29 cellular contexts compared by ENCODE assay signal in genomic region chr11:134240592-134240991, GRCh38. TPM values are rescaled to one million over a fixed set of nuclear protein-coding genes. Genes with fewer than 3 reads are reported as not detected.
"Had no signal": no experiment of that assay in that cellular context is flagged by ENCODE, and none has a peak within 500 bp of the region (broad histone marks: within the 10 kb centered on the region; RNA-seq: fewer than 3 reads in every experiment).

No MANE protein-coding gene starts in this region.

- H3K4me1 ChIP-seq: stomach, suprapubic skin, thyroid gland, tibial artery, tibial nerve, transverse colon, upper lobe of left lung, upper lobe of right lung, uterus, vagina had no signal

- DNase-seq: stimulated activated CD4-positive, alpha-beta T cell treated with anti-CD3 and anti-CD28 coated beads, Interleukin-2, amount 100 ng/mL, for 48 hours; stimulated activated CD4-positive, alpha-beta T cell treated with anti-CD3 and anti-CD28 coated beads, Interleukin-4, amount 100 ng/mL, for 1 hour; stimulated activated CD4-positive, alpha-beta T cell treated with anti-CD3 and anti-CD28 coated beads, Interleukin-4, amount 100 ng/mL, for 24 hours; stimulated activated CD4-positive, alpha-beta T cell treated with anti-CD3 and anti-CD28 coated beads, Interleukin-4, amount 100 ng/mL, for 4 hours; stimulated activated CD8-positive, alpha-beta memory T cell treated with anti-CD3 and anti-CD28 coated beads, Interleukin-4, amount 100 ng/mL, for 48 hours; stimulated activated naive B cell treated with anti-CD40 and anti-IgM and Interleukin-4, amounts not matched to agents 10 μg/mL and 1 μg/mL and 100 μg/mL, for 72 hours; stimulated activated naive CD4-positive, alpha-beta T cell; stimulated activated naive CD4-positive, alpha-beta T cell treated with Interleukin-2 at 50 U/mL for 16 hours; stimulated activated naive CD8-positive, alpha-beta T cell treated with anti-CD3 and anti-CD28 coated beads, Interleukin-15, amount 100 ng/mL, for 72 hours; stimulated activated naive CD8-positive, alpha-beta T cell treated with anti-CD3 and anti-CD28 coated beads, Interleukin-15, Interleukin-2, amounts not matched to agents 100 U/mL and 50 U/mL, for 24 hours; stomach; substantia nigra; testis; thyroid gland; tibial artery; transverse colon; trophoblast cell; upper lobe of left lung; upper lobe of right lung; uterus had no signal

- H3K27ac ChIP-seq: stomach, suprapubic skin, testis, thoracic aorta, thyroid gland, tibial artery, tibial nerve, transverse colon, upper lobe of left lung, upper lobe of right lung, uterus, vagina had no signal

- ATAC-seq: stimulated activated effector memory CD8-positive, alpha-beta T cell treated with anti-CD3 and anti-CD28 coated beads, Interleukin-12 subunit alpha, Interleukin-12 subunit beta, amount 100 ng/mL, for 72 hours; stimulated activated memory B cell treated with anti-CD40 and anti-IgM and Interleukin-4, amounts not matched to agents 10 μg/mL and 1 μg/mL and 100 μg/mL, for 72 hours; stimulated activated naive B cell treated with anti-CD40 and anti-IgM and Interleukin-4, amounts not matched to agents 10 μg/mL and 1 μg/mL and 100 μg/mL, for 72 hours; stimulated activated naive CD8-positive, alpha-beta T cell treated with anti-CD3 and anti-CD28 coated beads, Interleukin-15, amount 100 ng/mL, for 72 hours; stimulated activated naive CD8-positive, alpha-beta T cell treated with anti-CD3 and anti-CD28 coated beads, Interleukin-15, Interleukin-2, amounts not matched to agents 100 U/mL and 50 U/mL, for 24 hours; upper lobe of right lung had no signal

- H3K27me3 ChIP-seq: stomach, suprapubic skin, testis, thyroid gland, tibial artery, tibial nerve, transverse colon, upper lobe of left lung, upper lobe of right lung, uterus, vagina had no signal

- H3K36me3 ChIP-seq: uterus had no signal

- FAIRE-seq: urothelium cell line had no signal

- H3K9me3 ChIP-seq: stomach, suprapubic skin, testis, thoracic aorta, thyroid gland, tibial artery, tibial nerve, transverse colon, upper lobe of left lung, upper lobe of right lung, uterus, vagina had no signal

- H3K4me3 ChIP-seq: stomach, suprapubic skin, testis, thoracic aorta, thyroid gland, tibial artery, tibial nerve, transverse colon, upper lobe of left lung, upper lobe of right lung, uterus, vagina had no signal

RNA-seq across cellular contexts. Expression of gene GLB1L3, which starts 35.6 kb away (rescaled TPM):
- total RNA-seq: stomach, subcutaneous adipose tissue, thoracic aorta, tibial nerve, ureter had no signal
